Comparison of ENCODE assay signal across 17 cellular contexts in genomic region chr3:136583823-136584222, GRCh38.
DNase-seq lines count a peak whose midpoint lies in the region; ATAC-seq and TF ChIP-seq lines count a peak whose summit lies in the region.
"Had no signal": no experiment of that assay in that cellular context is flagged by ENCODE, and none has a peak within 500 bp of the region (broad histone marks: within the 10 kb centered on the region; RNA-seq: fewer than 3 reads in every experiment).

No MANE protein-coding gene starts in this region.

- H3K9me3 Mint-ChIP-seq in immature natural killer cell (no peaks in the 10 kb centered on the region), nephron progenitor cell (no peaks in the 10 kb centered on the region)
- H3K9me3 Mint-ChIP-seq: CD8-positive, alpha-beta memory T cell; IgD-negative memory B cell had no signal

- CTCF ChIA-PET in HEK293T (lab: Yijun Ruan, JAX): interaction anchor here (0.9 kb wide), 1 partner anchor 10 kb away, joined by 3 read pairs; no protein-coding TSS in a partner anchor

- H3K4me1 Mint-ChIP-seq in T-helper 17 cell (peaks cover 9% of the 10 kb centered on the region), immature natural killer cell (peaks cover 2 to 7% of the 10 kb centered on the region in 2 donors), nephron progenitor cell (no peaks in the 10 kb centered on the region)
- H3K4me1 Mint-ChIP-seq: B cell had no signal

- intact Hi-C loops in vagina (cut with DNase I): no loop called here

- no peak for ATAC-seq in T-helper 17 cell
- ATAC-seq in stimulated activated naive CD8-positive, alpha-beta T cell treated with anti-CD3 and anti-CD28 coated beads, Interleukin-15, Interleukin-2, amounts not matched to agents 100 U/mL and 50 U/mL, for 24 hours: no peak
- ATAC-seq: HCT116, HepG2 had no signal

- H3K27me3 Mint-ChIP-seq in T-helper 17 cell: no peaks in the 10 kb centered on the region
- peaks cover 0 to 2% (median 1%) of the 10 kb centered on the region in 3 donors for H3K27me3 Mint-ChIP-seq in immature natural killer cell (ENCODE audit: low read depth in 3 of 3)
- peaks cover 3% of the 10 kb centered on the region for H3K27me3 Mint-ChIP-seq in nephron progenitor cell (ENCODE audit: low read depth, poor library complexity)
- H3K27me3 Mint-ChIP-seq: B cell; CD4-positive, CD25-positive, alpha-beta regulatory T cell; CD8-positive, alpha-beta memory T cell; IgD-negative memory B cell had no signal

- TF ChIP-seq CTCF in nephron progenitor cell (IDR thresholded peaks at IDR 0.05) (no peak), vagina (IDR thresholded peaks at IDR 0.05) (no peak)

- DNase-seq in HEK293T (ENCODE audit: extremely low spot score): no peak
- DNase-seq in T-helper 17 cell: no peak
- DNase-seq in immature natural killer cell: no peak
- DNase-seq in nephron progenitor cell: no peak
- no peak for DNase-seq in vagina (ENCODE audit: extremely low spot score in 2 of 2)
- no peak for DNase-seq in stimulated activated naive CD8-positive, alpha-beta T cell treated with anti-CD3 and anti-CD28 coated beads, Interleukin-15, Interleukin-2, amounts not matched to agents 100 U/mL and 50 U/mL, for 24 hours
- no peak for DNase-seq in NK-92 treated with Interleukin-12 subunit alpha and Interleukin-12 subunit beta, amount 100 ng/mL, for 24 hours (lab: John Stamatoyannopoulos, UW)
- DNase-seq: CD4-positive, CD25-positive, alpha-beta regulatory T cell; CD8-positive, alpha-beta memory T cell; COR-L47; GOT3; H7 had no signal

- no peaks in the 10 kb centered on the region for H3K27me3 ChIP-seq in vagina
- H3K27me3 ChIP-seq: BLaER1 treated with 17β-estradiol and CSF1 and Interleukin-3, amounts not matched to agents 10 nM and 100 nM had no signal

- H3K36me3 ChIP-seq in vagina: peaks cover 0 to 7% of the 10 kb centered on the region in 2 donors

- POLR2A ChIA-PET in HEK293T (lab: Yijun Ruan, JAX): no interaction called here

- no peak overlapping the region for H3K27ac ChIP-seq in vagina
- H3K27ac ChIP-seq: BLaER1 treated with 17β-estradiol and CSF1 and Interleukin-3, amounts not matched to agents 10 nM and 100 nM had no signal

- H3K9me3 ChIP-seq in T-helper 17 cell (ENCODE audit: control insufficient read depth, low read length, poor library complexity, severe bottlenecking) (no peaks in the 10 kb centered on the region), vagina (no peaks in the 10 kb centered on the region)
- H3K9me3 ChIP-seq: BLaER1 treated with 17β-estradiol and CSF1 and Interleukin-3, amounts not matched to agents 10 nM and 100 nM had no signal

- H3K36me3 Mint-ChIP-seq in T-helper 17 cell (ENCODE audit: low read depth) (peaks cover 7% of the 10 kb centered on the region), immature natural killer cell (peaks cover 3 to 9% (median 9%) of the 10 kb centered on the region in 3 donors), nephron progenitor cell (ENCODE audit: low read depth) (peaks cover 50% of the 10 kb centered on the region)

- TF ChIP-seq POLR2A in vagina (IDR thresholded peaks at IDR 0.05): no peak

- peak overlapping the region; percentile 22 for H3K4me3 Mint-ChIP-seq in T-helper 17 cell
- H3K4me3 Mint-ChIP-seq in immature natural killer cell: no peak overlapping the region
- no peak overlapping the region for H3K4me3 Mint-ChIP-seq in nephron progenitor cell
- H3K4me3 Mint-ChIP-seq: B cell; CD4-positive, CD25-positive, alpha-beta regulatory T cell; CD8-positive, alpha-beta memory T cell; IgD-negative memory B cell had no signal

- peak overlapping the region; percentile 24 for H3K27ac Mint-ChIP-seq in T-helper 17 cell
- peak overlapping the region in 5 of 6 donors; percentile 4 to 63 (median 13) for H3K27ac Mint-ChIP-seq in immature natural killer cell
- H3K27ac Mint-ChIP-seq in nephron progenitor cell: peak overlapping the region; percentile 9
- H3K27ac Mint-ChIP-seq: B cell; CD4-positive, CD25-positive, alpha-beta regulatory T cell; IgD-negative memory B cell had no signal

- H3K4me3 ChIP-seq in vagina: no peak overlapping the region
- H3K4me3 ChIP-seq: BLaER1 treated with 17β-estradiol and CSF1 and Interleukin-3, amounts not matched to agents 10 nM and 100 nM had no signal

- H3K4me1 ChIP-seq in vagina: no peaks in the 10 kb centered on the region

TF ChIP-seq in HEK293T, 16 proteins besides CTCF, POLR2A, EP300 and RAD21:
- TF ChIP-seq BHLHE40 (IDR thresholded peaks at IDR 0.05; ENCODE audit: borderline replicate concordance): no peak
- TF ChIP-seq PKNOX1 (IDR thresholded peaks at IDR 0.05): peak; percentile 66
TF ChIP-seq in HEK293T: peak in this region for 1.
